27 cellular contexts compared by ENCODE assay signal in the genomic region with DNA sequence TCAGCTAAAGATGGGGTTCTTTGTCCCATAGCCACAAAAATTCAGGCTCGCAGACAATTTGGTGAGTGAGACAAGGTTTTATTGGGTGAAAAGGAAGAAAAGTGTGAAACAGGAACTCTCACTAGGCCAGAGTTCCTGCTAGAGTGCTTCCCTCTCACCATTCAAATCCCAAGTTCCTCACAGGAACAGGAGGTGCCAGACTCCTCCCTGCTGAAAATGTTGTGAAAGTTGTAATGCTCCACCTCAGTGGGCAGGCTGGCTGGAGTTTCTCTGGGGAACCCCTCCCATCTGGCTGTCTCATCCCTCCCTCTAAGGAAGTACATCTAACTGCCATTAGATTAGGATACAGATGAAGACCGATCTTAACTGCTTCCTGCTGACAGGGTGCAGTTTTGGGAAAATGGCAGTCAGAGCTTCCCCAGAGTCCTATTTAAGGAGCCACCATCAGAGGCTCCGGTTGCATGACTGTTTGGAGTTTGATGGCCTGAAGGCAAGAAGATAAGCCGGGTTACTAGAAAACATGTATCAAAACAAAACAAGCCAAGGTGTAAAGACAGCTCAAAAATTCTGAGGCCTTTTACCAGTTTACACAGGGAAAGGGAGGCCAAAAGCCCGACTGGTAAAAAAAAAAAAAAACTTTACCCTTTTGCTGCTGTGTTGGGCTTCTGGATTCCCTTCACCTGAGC.
A peak's percentile ranks its signal among the peaks of the same experiment; 100 is the strongest.
DNase-seq lines count a peak whose midpoint lies in the region; ATAC-seq and TF ChIP-seq lines count a peak whose summit lies in the region.
"Had no signal": no experiment of that assay in that cellular context is flagged by ENCODE, and none has a peak within 500 bp of the region (broad histone marks: within the 10 kb centered on the region; RNA-seq: fewer than 3 reads in every experiment).

No MANE protein-coding gene starts in this region.

- H3K9me3 Mint-ChIP-seq in activated T-cell treated with anti-CD3 and anti-CD28 coated beads, Interleukin-2, amount 50 U/mL, for 72 hours: peaks cover 7 to 11% of the 10 kb centered on the region in 2 donors

- H3K9me3 ChIP-seq in osteoblast (ENCODE audit: low read depth, low read length): no peaks in the 10 kb centered on the region

- no peak for DNase-seq in activated T-cell treated with anti-CD3 and anti-CD28 coated beads, Interleukin-2, amount 50 U/mL, for 72 hours
- DNase-seq in activated T-cell treated with anti-CD3 and anti-CD28 coated beads, Interleukin-2, amount 50 U/mL, for 1 hour: no peak
- peak; percentile 60 for DNase-seq in NCI-H226
- peak; percentile 4 for DNase-seq in fibroblast of the aortic adventitia (ENCODE audit: low read depth)
- no peak for DNase-seq in sciatic nerve (ENCODE audit: low spot score)
- DNase-seq in osteoblast (ENCODE audit: insufficient read length, low spot score, missing footprints): no peak
- no peak for DNase-seq in NCI-H1436 treated with DMSO at 0.1 percent for 48 hours (lab: John Stamatoyannopoulos, UW)
- DNase-seq: activated CD4-positive, alpha-beta T cell treated with anti-CD3 and anti-CD28 coated beads for 48 hours; activated gamma-delta T cell; activated naive CD8-positive, alpha-beta T cell treated with anti-CD3 and anti-CD28 coated beads for 36 hours; aorta; CD4-positive, CD25-positive, alpha-beta regulatory T cell; H9; hypothalamus; midbrain; naive B cell; NCI-H1436; NCI-H2081 treated with DMSO at 0.1 percent for 48 hours; NCI-H345; Peyer's patch; sigmoid colon; stimulated activated CD4-positive, alpha-beta T cell treated with anti-CD3 and anti-CD28 coated beads, Interleukin-4, amount 100 ng/mL, for 4 hours; upper lobe of left lung had no signal

- TF ChIP-seq CTCF in fibroblast of the aortic adventitia (IDR thresholded peaks at IDR 0.05; ENCODE audit: insufficient read depth, low read length) (no peak), osteoblast (IDR thresholded peaks at IDR 0.05; ENCODE audit: extremely low read depth, low read depth, low read length) (no peak)

- H3K4me2 ChIP-seq in osteoblast (ENCODE audit: insufficient read depth, low read length): no peak overlapping the region

- no peak for ATAC-seq in activated T-cell treated with anti-CD3 and anti-CD28 coated beads, Interleukin-2, amount 50 U/mL, for 72 hours (replicated peaks in 1 of 2)
- peak; percentile 59 for ATAC-seq in sciatic nerve
- ATAC-seq in GM18519 (IDR thresholded peaks at IDR 0.05; ENCODE audit: low FRiP score, unreplicated experiment): no peak
- ATAC-seq: GM12878 had no signal

- H3K4me3 Mint-ChIP-seq in activated T-cell treated with anti-CD3 and anti-CD28 coated beads, Interleukin-2, amount 50 U/mL, for 72 hours: no peak overlapping the region
- H3K4me3 Mint-ChIP-seq: activated naive CD8-positive, alpha-beta T cell treated with anti-CD3 and anti-CD28 coated beads for 36 hours; CD4-positive, CD25-positive, alpha-beta regulatory T cell; H9; naive B cell had no signal

- intact Hi-C loops in sciatic nerve (cut with DNase I): no loop called here

- no peaks in the 10 kb centered on the region for H3K27me3 ChIP-seq in osteoblast (ENCODE audit: insufficient read depth, low read length)
- H3K27me3 ChIP-seq: neutrophil, Peyer's patch, sigmoid colon, upper lobe of left lung had no signal

- H3K27me3 Mint-ChIP-seq in activated T-cell treated with anti-CD3 and anti-CD28 coated beads, Interleukin-2, amount 50 U/mL, for 72 hours (ENCODE audit: low read depth): no peaks in the 10 kb centered on the region
- H3K27me3 Mint-ChIP-seq: activated naive CD8-positive, alpha-beta T cell treated with anti-CD3 and anti-CD28 coated beads for 36 hours; CD4-positive, CD25-positive, alpha-beta regulatory T cell; naive B cell had no signal

- no peaks in the 10 kb centered on the region for H3K4me1 ChIP-seq in osteoblast (ENCODE audit: insufficient read depth, low read length)
- H3K4me1 ChIP-seq: Peyer's patch, sigmoid colon, upper lobe of left lung had no signal

- H3K4me1 Mint-ChIP-seq in activated T-cell treated with anti-CD3 and anti-CD28 coated beads, Interleukin-2, amount 50 U/mL, for 72 hours (ENCODE audit: low read depth): no peaks in the 10 kb centered on the region
- H3K4me1 Mint-ChIP-seq: activated naive CD8-positive, alpha-beta T cell treated with anti-CD3 and anti-CD28 coated beads for 36 hours; CD4-positive, CD25-positive, alpha-beta regulatory T cell; H9; naive B cell had no signal

- H3K4me3 ChIP-seq in fibroblast of the aortic adventitia (ENCODE audit: low read depth, low read length) (no peak overlapping the region), osteoblast (ENCODE audit: insufficient read depth, low read length) (no peak overlapping the region)
- H3K4me3 ChIP-seq: GM12878, Peyer's patch, sigmoid colon, upper lobe of left lung had no signal

- H3K36me3 ChIP-seq in osteoblast (ENCODE audit: insufficient read depth, low read length): no peaks in the 10 kb centered on the region
- H3K36me3 ChIP-seq: neutrophil, Peyer's patch, sigmoid colon, upper lobe of left lung had no signal

- peaks cover 2 to 8% of the 10 kb centered on the region in 2 donors for H3K36me3 Mint-ChIP-seq in activated T-cell treated with anti-CD3 and anti-CD28 coated beads, Interleukin-2, amount 50 U/mL, for 72 hours (ENCODE audit: insufficient read depth in 2 of 2)
- H3K36me3 Mint-ChIP-seq: activated naive CD8-positive, alpha-beta T cell treated with anti-CD3 and anti-CD28 coated beads for 36 hours; CD4-positive, CD25-positive, alpha-beta regulatory T cell had no signal

- no peak overlapping the region for H3K27ac ChIP-seq in osteoblast (ENCODE audit: low read depth, low read length)
- H3K27ac ChIP-seq: neutrophil, Peyer's patch, sigmoid colon, upper lobe of left lung, VCaP had no signal

- no peaks in the 10 kb centered on the region for H4K20me1 ChIP-seq in osteoblast (ENCODE audit: insufficient read depth, low read length)

- no peak overlapping the region for H2AFZ ChIP-seq in osteoblast (ENCODE audit: low read length)

- peak overlapping the region; percentile 70 for H3K27ac Mint-ChIP-seq in activated T-cell treated with anti-CD3 and anti-CD28 coated beads, Interleukin-2, amount 50 U/mL, for 72 hours
- H3K27ac Mint-ChIP-seq: activated naive CD8-positive, alpha-beta T cell treated with anti-CD3 and anti-CD28 coated beads for 36 hours; CD4-positive, CD25-positive, alpha-beta regulatory T cell had no signal

- no peaks in the 10 kb centered on the region for H3K79me2 ChIP-seq in osteoblast (ENCODE audit: insufficient read depth, low read length)

Comparison
In these comparisons a context has a peak if more than half of its experiments do, and no peak if none do; other contexts are left out.
1. DNase-seq: peak in NCI-H226 (single experiment) and fibroblast of the aortic adventitia (single experiment); none in activated T-cell treated with anti-CD3 and anti-CD28 coated beads, Interleukin-2, amount 50 U/mL, for 72 hours (0 of 2), activated T-cell treated with anti-CD3 and anti-CD28 coated beads, Interleukin-2, amount 50 U/mL, for 1 hour (single experiment), sciatic nerve (single experiment), osteoblast (single experiment) and NCI-H1436 treated with DMSO at 0.1 percent for 48 hours (single experiment).